16 cellular contexts compared by ENCODE assay signal in the genomic region with DNA sequence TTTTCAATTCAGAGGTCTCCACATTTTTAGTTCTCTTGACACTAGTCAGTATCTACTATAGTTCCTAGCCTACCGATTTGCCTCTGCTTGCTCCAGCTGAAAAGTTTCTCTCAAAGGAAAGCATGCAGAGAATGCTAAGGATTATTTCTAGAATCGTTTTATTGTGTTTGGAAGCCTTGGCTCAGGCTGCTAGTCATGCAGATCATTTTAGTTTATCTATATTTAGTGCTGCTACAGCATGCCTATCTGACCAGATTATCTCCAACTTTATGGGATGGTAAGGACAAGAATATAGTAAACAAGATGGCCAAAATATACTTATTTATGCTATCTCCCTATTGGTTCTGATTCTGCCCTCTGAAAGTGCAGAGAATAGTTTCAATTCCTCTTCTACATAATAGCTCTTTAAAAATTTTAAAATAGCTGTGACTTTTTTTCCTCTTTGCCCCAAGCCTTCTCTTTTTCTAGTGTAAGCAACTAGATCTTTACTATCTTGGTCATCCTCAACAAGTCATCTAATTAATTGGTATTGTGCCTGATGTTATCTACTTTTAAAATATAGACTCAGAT. TPM values are rescaled to one million over a fixed set of nuclear protein-coding genes. Genes with fewer than 3 reads are reported as not detected.
DNase-seq lines count a peak whose midpoint lies in the region; ATAC-seq and TF ChIP-seq lines count a peak whose summit lies in the region.
"Had no signal": no experiment of that assay in that cellular context is flagged by ENCODE, and none has a peak within 500 bp of the region (broad histone marks: within the 10 kb centered on the region; RNA-seq: fewer than 3 reads in every experiment).

No MANE protein-coding gene starts in this region.

- TF ChIP-seq POLR2A in sigmoid colon (IDR thresholded peaks at IDR 0.05) = no peak

- TF ChIP-seq EP300 in sigmoid colon (IDR thresholded peaks at IDR 0.05) = no peak

- intact Hi-C loops in sigmoid colon (cut with DNase I) = no loop called here

- peak overlapping the region; percentile 12 to 42 (median 38) for H3K27ac ChIP-seq in sigmoid colon
- no peak overlapping the region for H3K27ac ChIP-seq in SJCRH30
- H3K27ac ChIP-seq: BLaER1 treated with 17β-estradiol and CSF1 and Interleukin-3, amounts not matched to agents 10 nM and 100 nM had no signal

- peak; percentile 35 for ATAC-seq in GM18511 (IDR thresholded peaks at IDR 0.05; ENCODE audit: unreplicated experiment)

- TF ChIP-seq CTCF in fibroblast of the aortic adventitia (IDR thresholded peaks at IDR 0.05; ENCODE audit: insufficient read depth, low read length) (no peak), sigmoid colon (IDR thresholded peaks at IDR 0.05) (no peak)

- H3K27me3 ChIP-seq in sigmoid colon = no peaks in the 10 kb centered on the region
- H3K27me3 ChIP-seq in SJCRH30 = no peaks in the 10 kb centered on the region
- H3K27me3 ChIP-seq: BLaER1 treated with 17β-estradiol and CSF1 and Interleukin-3, amounts not matched to agents 10 nM and 100 nM had no signal

- H3K36me3 ChIP-seq in sigmoid colon (no peaks in the 10 kb centered on the region), SJCRH30 (no peaks in the 10 kb centered on the region)
- H3K36me3 ChIP-seq: BLaER1 treated with 17β-estradiol and CSF1 and Interleukin-3, amounts not matched to agents 10 nM and 100 nM; HAP-1 had no signal

- H3K9me3 ChIP-seq in sigmoid colon (no peaks in the 10 kb centered on the region), SJCRH30 (replicated peaks) (no peaks in the 10 kb centered on the region)
- H3K9me3 ChIP-seq: BLaER1 treated with 17β-estradiol and CSF1 and Interleukin-3, amounts not matched to agents 10 nM and 100 nM; HAP-1 had no signal

- no peak overlapping the region for H3K4me3 ChIP-seq in fibroblast of the aortic adventitia (ENCODE audit: low read depth, low read length)
- H3K4me3 ChIP-seq in sigmoid colon = no peak overlapping the region
- H3K4me3 ChIP-seq in SJCRH30 = no peak overlapping the region
- H3K4me3 ChIP-seq: BLaER1 treated with 17β-estradiol and CSF1 and Interleukin-3, amounts not matched to agents 10 nM and 100 nM; HAP-1 had no signal

- DNase-seq in MV-4-11 (lab: John Stamatoyannopoulos, UW) (peak; percentile 0), fibroblast of the aortic adventitia (ENCODE audit: low read depth) (peak; percentile 33), sigmoid colon (no peak), hepatic stellate cell (ENCODE audit: low spot score) (no peak), SJCRH30 (no peak), SW 1271 (lab: John Stamatoyannopoulos, UW) (no peak), cerebellum (ENCODE audit: low spot score) (no peak)
- DNase-seq: DND-41, GDM1, NCI-H1417 treated with DMSO at 0.1 percent for 48 hours, NCI-H2029 treated with DMSO at 0.1 percent for 48 hours, NCI-H2171 treated with DMSO at 0.1 percent for 48 hours, NCI-H446 treated with DMSO at 0.1 percent for 48 hours had no signal

- WGBS in sigmoid colon, 2 donors = 40% methylated on average over 2 of the region's 2 CpGs

- H3K4me1 ChIP-seq in sigmoid colon (peaks cover 0 to 31% (median 5%) of the 10 kb centered on the region in 4 donors), SJCRH30 (no peaks in the 10 kb centered on the region)

RNA-seq across cellular contexts. Expression of a gene that starts 15.7 kb away (rescaled TPM):
- total RNA-seq in fibroblast of the aortic adventitia (ENCODE audit: low replicate concordance) = 0.41 and 1.8 TPM in 2 replicates
- total RNA-seq in sigmoid colon = 1 to 10 TPM; 4.8 to 7.1 (median 6.4) TPM
- under 1 TPM in 2 of 3 donors, not detected in 1; 0.48 to 0.60 TPM for polyA plus RNA-seq in sigmoid colon
- total RNA-seq in SJCRH30 (2014; rRNA removed; shearing (Covaris generic)) = 2.7 and 3.4 TPM in 2 replicates
- 8.1 TPM for total RNA-seq in cerebellum

Comparison
In these comparisons a context has a peak if more than half of its experiments do, and no peak if none do; other contexts are left out.
1. DNase-seq: peak in MV-4-11 (single experiment) and fibroblast of the aortic adventitia (single experiment); none in sigmoid colon (single experiment), hepatic stellate cell (single experiment), SJCRH30 (0 of 2), SW 1271 (0 of 2) and cerebellum (single experiment).